Comparison of ENCODE assay signal across 19 cellular contexts in genomic region chr13:31433201-31433600, GRCh38.
"Had no signal": no experiment of that assay in that cellular context is flagged by ENCODE, and none has a peak within 500 bp of the region (broad histone marks: within the 10 kb centered on the region; RNA-seq: fewer than 3 reads in every experiment).

No MANE protein-coding gene starts in this region.

- H3K27ac ChIP-seq: left ventricle myocardium inferior, spleen, tibial artery, uterus, WERI-Rb-1 had no signal

- H3K4me1 ChIP-seq: left ventricle myocardium inferior, spleen, tibial artery, uterus had no signal

- DNase-seq: activated CD4-positive, alpha-beta T cell treated with anti-CD3 and anti-CD28 coated beads, Interleukin-2, amount 50 U/mL, for 48 hours; activated naive CD4-positive, alpha-beta T cell; activated naive CD8-positive, alpha-beta T cell treated with anti-CD3 and anti-CD28 coated beads, Interleukin-2, amount 10 ng/mL, durations not matched to agents 7 days and 5 days; activated T-cell treated with anti-CD3 and anti-CD28 coated beads for 4 hours; central memory CD4-positive, alpha-beta T cell; immature natural killer cell; kidney glomerular epithelial cell; left ventricle myocardium inferior; mammary epithelial cell; mucosa of descending colon; naive B cell; nucleus accumbens; retina; spleen; stimulated activated naive B cell treated with anti-CD40 and anti-IgM and Interleukin-4, amounts not matched to agents 10 μg/mL and 1 μg/mL and 100 μg/mL, for 72 hours; T-helper 2 cell; tibial artery; uterus; WERI-Rb-1 had no signal

- H3K36me3 ChIP-seq: left ventricle myocardium inferior, spleen, tibial artery, uterus, WERI-Rb-1 had no signal

- H3K4me3 ChIP-seq: left ventricle myocardium inferior, mucosa of descending colon, spleen, tibial artery, uterus had no signal

- H3K27me3 ChIP-seq: tibial artery, uterus had no signal

- H3K9me3 ChIP-seq: left ventricle myocardium inferior, mucosa of descending colon, spleen, tibial artery, uterus had no signal
